8 cellular contexts compared by ENCODE assay signal in genomic region chr11:65917077-65917433, GRCh38. TPM values are rescaled to one million over a fixed set of nuclear protein-coding genes. Genes with fewer than 3 reads are reported as not detected.
DNase-seq lines count a peak whose midpoint lies in the region; ATAC-seq and TF ChIP-seq lines count a peak whose summit lies in the region.
"Had no signal": no experiment of that assay in that cellular context is flagged by ENCODE, and none has a peak within 500 bp of the region (broad histone marks: within the 10 kb centered on the region; RNA-seq: fewer than 3 reads in every experiment).

No MANE protein-coding gene starts in this region.

- DNase-seq in GM23248 (no peak), osteoblast (ENCODE audit: insufficient read length, low spot score, missing footprints) (peak; percentile 54), SJCRH30 (no peak), sciatic nerve (ENCODE audit: low spot score) (no peak)
- DNase-seq in activated naive CD8-positive, alpha-beta T cell treated with anti-CD3 and anti-CD28 coated beads, Interleukin-2, amount 50 U/mL, for 24 hours: no peak
- DNase-seq: activated CD4-positive, alpha-beta T cell treated with anti-CD3 and anti-CD28 coated beads for 48 hours; NCI-H187 had no signal

- H3K9me3 ChIP-seq in GM23248 (ENCODE audit: low read depth): no peaks in the 10 kb centered on the region
- H3K9me3 ChIP-seq in osteoblast (ENCODE audit: low read depth, low read length): no peaks in the 10 kb centered on the region
- H3K9me3 ChIP-seq in SJCRH30 (replicated peaks): no peaks in the 10 kb centered on the region

- H3K27ac ChIP-seq in GM23248: peak overlapping the region; percentile 99
- H3K27ac ChIP-seq in osteoblast (ENCODE audit: low read depth, low read length): peak overlapping the region; percentile 95
- no peak overlapping the region for H3K27ac ChIP-seq in SJCRH30

- H2AFZ ChIP-seq in GM23248 (no peak overlapping the region), osteoblast (ENCODE audit: low read length) (no peak overlapping the region)

- H4K20me1 ChIP-seq in GM23248 (ENCODE audit: insufficient read depth) (no peaks in the 10 kb centered on the region), osteoblast (ENCODE audit: insufficient read depth, low read length) (no peaks in the 10 kb centered on the region)

- 33 to 57% methylated on average over 3 of the region's 3 CpGs for WGBS in GM23248 (ENCODE audit: low coverage in 1 of 2, low lambda C conversion rate in 2 of 2, missing lambda C conversion rate in 2 of 2), 2 experiments

- H3K27ac Mint-ChIP-seq in activated naive CD8-positive, alpha-beta T cell treated with anti-CD3 and anti-CD28 coated beads, Interleukin-2, amount 50 U/mL, for 24 hours: peak overlapping the region; percentile 60

- peak overlapping the region; percentile 61 for H3K4me3 Mint-ChIP-seq in activated naive CD8-positive, alpha-beta T cell treated with anti-CD3 and anti-CD28 coated beads, Interleukin-2, amount 50 U/mL, for 24 hours

- H3K27me3 ChIP-seq in GM23248 (replicated peaks; ENCODE audit: insufficient read depth) (no peaks in the 10 kb centered on the region), osteoblast (ENCODE audit: insufficient read depth, low read length) (no peaks in the 10 kb centered on the region), SJCRH30 (no peaks in the 10 kb centered on the region)

- no peaks in the 10 kb centered on the region for H3K27me3 Mint-ChIP-seq in activated naive CD8-positive, alpha-beta T cell treated with anti-CD3 and anti-CD28 coated beads, Interleukin-2, amount 50 U/mL, for 24 hours

- H3F3A ChIP-seq in GM23248 (ENCODE audit: insufficient read depth): peaks cover 57% of the 10 kb centered on the region

- H3K4me1 Mint-ChIP-seq in activated naive CD8-positive, alpha-beta T cell treated with anti-CD3 and anti-CD28 coated beads, Interleukin-2, amount 50 U/mL, for 24 hours: peaks cover 49% of the 10 kb centered on the region

- H3K36me3 ChIP-seq in GM23248 (ENCODE audit: low read depth) (peaks cover 3% of the 10 kb centered on the region; the same call in 1 of the 2 replicates), osteoblast (ENCODE audit: insufficient read depth, low read length) (peaks cover 18% of the 10 kb centered on the region), SJCRH30 (no peaks in the 10 kb centered on the region)

- H3K4me2 ChIP-seq in GM23248 (ENCODE audit: unreplicated experiment): peak overlapping the region; percentile 87
- peak overlapping the region; percentile 82 for H3K4me2 ChIP-seq in osteoblast (ENCODE audit: insufficient read depth, low read length)

- ATAC-seq in activated naive CD8-positive, alpha-beta T cell treated with anti-CD3 and anti-CD28 coated beads, Interleukin-2, amount 50 U/mL, for 24 hours: no peak
- ATAC-seq in GM19452 (IDR thresholded peaks at IDR 0.05; ENCODE audit: unreplicated experiment) (no peak), sciatic nerve (no peak)

- no peaks in the 10 kb centered on the region for H3K9me3 Mint-ChIP-seq in activated naive CD8-positive, alpha-beta T cell treated with anti-CD3 and anti-CD28 coated beads, Interleukin-2, amount 50 U/mL, for 24 hours

- no peaks in the 10 kb centered on the region for H3K9me2 ChIP-seq in GM23248 (ENCODE audit: insufficient read depth)

- intact Hi-C loops in sciatic nerve (cut with DNase I): no loop called here

- H3K36me3 Mint-ChIP-seq in activated naive CD8-positive, alpha-beta T cell treated with anti-CD3 and anti-CD28 coated beads, Interleukin-2, amount 50 U/mL, for 24 hours (ENCODE audit: low read depth): peaks cover under 1% of the 10 kb centered on the region

- in situ Hi-C loops in GM23248 (cut with MboI): no loop called here

- peak overlapping the region; percentile 83 for H3K4me3 ChIP-seq in GM23248
- H3K4me3 ChIP-seq in osteoblast (ENCODE audit: insufficient read depth, low read length): peak overlapping the region; percentile 88
- no peak overlapping the region for H3K4me3 ChIP-seq in SJCRH30

- no peak for TF ChIP-seq CTCF in osteoblast (IDR thresholded peaks at IDR 0.05; ENCODE audit: extremely low read depth, low read depth, low read length)

- H3K4me1 ChIP-seq in GM23248 (ENCODE audit: insufficient read depth) (peaks cover 64% of the 10 kb centered on the region), osteoblast (ENCODE audit: insufficient read depth, low read length) (peaks cover 74% of the 10 kb centered on the region), SJCRH30 (peaks cover 47% of the 10 kb centered on the region)

- H3K9ac ChIP-seq in GM23248: peak overlapping the region; percentile 96

- H3K79me2 ChIP-seq in GM23248 (ENCODE audit: insufficient read depth) (peaks cover 57% of the 10 kb centered on the region), osteoblast (ENCODE audit: insufficient read depth, low read length) (peaks cover 63% of the 10 kb centered on the region)

RNA-seq across cellular contexts. Expression of gene C11orf68, which starts 1.8 kb away (rescaled TPM):
- 46.2 and 50.5 TPM in 2 replicates for total RNA-seq in GM23248 (2014; rRNA removed; shearing (Covaris generic))
- polyA plus RNA-seq in GM23248 (2016; fragmentation: Nextera tagmentation; extraction: Ambion mirVana): 91.5 and 94.4 TPM in 2 replicates
- total RNA-seq in osteoblast (30.9 and 32.9 TPM in 2 replicates), sciatic nerve (42.0 TPM)
- total RNA-seq in SJCRH30 (2014; rRNA removed; shearing (Covaris generic)): 9.2 and 10.3 TPM in 2 replicates

RNA-seq across cellular contexts. Expression of gene DRAP1, which starts 2.2 kb away (rescaled TPM):
- total RNA-seq in GM23248 (2014; rRNA removed; shearing (Covaris generic)): 223 and 307 TPM in 2 replicates
- polyA plus RNA-seq in GM23248 (2016; fragmentation: Nextera tagmentation; extraction: Ambion mirVana): 517 and 533 TPM in 2 replicates
- total RNA-seq in osteoblast: 170 and 190 TPM in 2 replicates
- 72.7 and 77.7 TPM in 2 replicates for total RNA-seq in SJCRH30 (2014; rRNA removed; shearing (Covaris generic))
- total RNA-seq in sciatic nerve: 69.8 TPM

RNA-seq across cellular contexts. Expression of gene FOSL1, which starts 16.9 kb away (rescaled TPM):
- total RNA-seq in GM23248 (2014; rRNA removed; shearing (Covaris generic)): 80.6 and 88.9 TPM in 2 replicates
- 104 and 105 TPM in 2 replicates for polyA plus RNA-seq in GM23248 (2016; fragmentation: Nextera tagmentation; extraction: Ambion mirVana)
- total RNA-seq in osteoblast (13.0 and 13.8 TPM in 2 replicates), sciatic nerve (5.6 TPM)
- total RNA-seq in SJCRH30 (2014; rRNA removed; shearing (Covaris generic)): 1.5 and 1.9 TPM in 2 replicates

RNA-seq across cellular contexts. Expression of gene CCDC85B, which starts 26.6 kb away (rescaled TPM):
- 95.1 and 143 TPM in 2 replicates for total RNA-seq in GM23248 (2014; rRNA removed; shearing (Covaris generic))
- polyA plus RNA-seq in GM23248 (2016; fragmentation: Nextera tagmentation; extraction: Ambion mirVana): 116 and 118 TPM in 2 replicates
- total RNA-seq in osteoblast (42.4 and 47.0 TPM in 2 replicates), sciatic nerve (31.0 TPM)
- 25.2 and 30.6 TPM in 2 replicates for total RNA-seq in SJCRH30 (2014; rRNA removed; shearing (Covaris generic))

RNA-seq across cellular contexts. Expression of gene TSGA10IP, which starts 28.2 kb away (rescaled TPM):
- 0.13 TPM in 1 of 2 replicates, not detected in the other for total RNA-seq in GM23248 (2014; rRNA removed; shearing (Covaris generic))
- not detected in 2 replicates for polyA plus RNA-seq in GM23248 (2016; fragmentation: Nextera tagmentation; extraction: Ambion mirVana)
- total RNA-seq in osteoblast (not detected in 2 replicates), sciatic nerve (not detected)
- total RNA-seq in SJCRH30 (2014; rRNA removed; shearing (Covaris generic)): not detected in 2 replicates
